In the genomic region with DNA sequence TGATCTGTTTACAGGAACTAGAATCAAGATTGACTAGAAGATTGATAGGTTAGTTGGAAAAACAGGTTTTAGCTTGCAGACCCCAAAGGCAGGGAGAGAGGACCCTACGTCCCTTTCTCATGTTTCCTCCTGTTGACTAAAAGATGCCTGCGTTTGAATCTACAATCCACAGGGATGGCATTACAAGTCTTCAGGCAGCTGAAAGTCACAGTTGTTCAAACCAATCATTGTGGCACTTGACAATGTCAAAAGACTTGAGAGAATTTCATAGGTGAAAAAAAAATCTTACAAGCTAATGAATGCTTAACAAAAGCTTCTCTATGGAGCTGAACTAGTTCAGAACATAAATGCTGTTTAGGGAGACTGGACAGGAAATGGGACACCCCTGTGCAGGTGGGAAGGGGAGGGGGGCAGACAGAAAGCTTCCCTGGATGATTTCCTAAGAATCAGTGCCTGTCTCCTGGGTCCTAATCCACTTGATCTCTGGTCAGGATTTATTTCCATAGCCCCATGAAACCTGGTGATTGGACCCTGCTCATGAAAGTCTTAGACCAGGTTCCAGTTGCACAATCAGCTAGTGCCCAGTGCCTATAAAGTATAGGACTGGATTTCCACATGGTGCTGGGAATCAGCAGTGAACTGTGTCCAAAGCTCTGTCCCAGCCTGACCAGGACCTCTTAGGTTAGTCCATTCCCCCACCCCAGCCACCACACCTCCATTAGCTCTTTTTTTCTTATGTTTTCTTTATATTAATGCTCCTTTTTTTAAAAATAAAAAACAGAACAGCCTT, we compare ENCODE assay signal across 21 cellular contexts.
"Had no signal": no experiment of that assay in that cellular context is flagged by ENCODE, and none has a peak within 500 bp of the region (broad histone marks: within the 10 kb centered on the region; RNA-seq: fewer than 3 reads in every experiment).

No MANE protein-coding gene starts in this region.

- H3K9me3 ChIP-seq: adrenal gland, ascending aorta, gastroesophageal sphincter, prostate gland, right atrium auricular region, upper lobe of left lung had no signal

- H3K27ac ChIP-seq: adrenal gland, ascending aorta, brain microvascular endothelial cell, gastroesophageal sphincter, prostate gland, right atrium auricular region, upper lobe of left lung had no signal

- H3K4me3 Mint-ChIP-seq: activated naive CD8-positive, alpha-beta T cell; activated T-helper 17 cell treated with anti-CD3 and anti-CD28 coated beads, Interleukin-2, amount 50 U/mL, for 72 hours; effector memory CD8-positive, alpha-beta T cell; naive thymus-derived CD8-positive, alpha-beta T cell had no signal

- H3K36me3 ChIP-seq: adrenal gland, ascending aorta, brain microvascular endothelial cell, gastroesophageal sphincter, prostate gland, right atrium auricular region, upper lobe of left lung had no signal

- DNase-seq: activated CD4-positive, alpha-beta T cell treated with anti-CD3 and anti-CD28 coated beads for 1 hour; activated T-cell treated with anti-CD3 and anti-CD28 coated beads, Interleukin-2, amount 50 U/mL, for 1 hour; adrenal gland; brain microvascular endothelial cell; central memory CD4-positive, alpha-beta T cell; dermis blood vessel endothelial cell; effector memory CD8-positive, alpha-beta T cell; head of caudate nucleus; hypothalamus; mesendoderm; naive thymus-derived CD8-positive, alpha-beta T cell; stimulated activated CD4-positive, alpha-beta T cell treated with anti-CD3 and anti-CD28 coated beads, Interleukin-4, amount 100 ng/mL, for 24 hours; stimulated activated naive CD8-positive, alpha-beta T cell treated with anti-CD3 and anti-CD28 coated beads, Interleukin-15, Interleukin-2, amounts not matched to agents 100 U/mL and 50 U/mL, for 24 hours; T-helper 1 cell; upper lobe of left lung had no signal

- H3K4me3 ChIP-seq: adrenal gland, ascending aorta, gastroesophageal sphincter, prostate gland, right atrium auricular region, upper lobe of left lung had no signal

- H3K27me3 ChIP-seq: adrenal gland, ascending aorta, brain microvascular endothelial cell, gastroesophageal sphincter, right atrium auricular region, upper lobe of left lung had no signal

- H3K4me1 ChIP-seq: prostate gland had no signal

- H3K36me3 Mint-ChIP-seq: naive thymus-derived CD8-positive, alpha-beta T cell had no signal

- H3K27ac Mint-ChIP-seq: activated naive CD8-positive, alpha-beta T cell; activated T-helper 17 cell treated with anti-CD3 and anti-CD28 coated beads, Interleukin-2, amount 50 U/mL, for 72 hours; effector memory CD8-positive, alpha-beta T cell; naive thymus-derived CD8-positive, alpha-beta T cell had no signal

- H3K27me3 Mint-ChIP-seq: activated naive CD8-positive, alpha-beta T cell; activated T-helper 17 cell treated with anti-CD3 and anti-CD28 coated beads, Interleukin-2, amount 50 U/mL, for 72 hours had no signal

- ATAC-seq: activated T-helper 17 cell treated with anti-CD3 and anti-CD28 coated beads, Interleukin-2, amount 50 U/mL, for 72 hours; effector memory CD8-positive, alpha-beta T cell; gastroesophageal sphincter; naive thymus-derived CD8-positive, alpha-beta T cell; stimulated activated naive CD8-positive, alpha-beta T cell treated with anti-CD3 and anti-CD28 coated beads, Interleukin-15, Interleukin-2, amounts not matched to agents 100 U/mL and 50 U/mL, for 24 hours had no signal

- H3K9me3 Mint-ChIP-seq: activated T-helper 17 cell treated with anti-CD3 and anti-CD28 coated beads, Interleukin-2, amount 50 U/mL, for 72 hours; effector memory CD8-positive, alpha-beta T cell; naive thymus-derived CD8-positive, alpha-beta T cell had no signal

- H3K4me1 Mint-ChIP-seq: activated T-helper 17 cell treated with anti-CD3 and anti-CD28 coated beads, Interleukin-2, amount 50 U/mL, for 72 hours had no signal
